31 cellular contexts compared by ENCODE assay signal in the genomic region with DNA sequence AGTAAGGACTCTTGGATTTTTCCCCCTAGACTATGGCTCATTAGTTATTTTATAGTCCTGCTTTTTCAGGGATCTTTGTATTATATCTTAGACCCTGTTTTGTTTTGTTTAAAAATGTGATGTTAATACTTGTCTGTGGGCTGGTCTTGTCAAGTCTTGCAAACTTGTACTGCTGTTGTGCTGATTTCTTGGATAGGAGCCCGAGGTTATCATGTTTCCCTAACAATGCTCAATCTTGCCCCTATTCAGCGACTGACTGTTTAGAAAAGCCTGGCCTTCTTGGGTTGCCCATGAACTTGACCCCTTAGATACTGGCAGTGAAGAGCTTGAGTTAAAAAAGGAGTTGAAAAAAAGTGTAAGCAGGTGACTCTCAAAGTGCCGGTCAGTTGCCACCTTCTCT.
DNase-seq lines count a peak whose midpoint lies in the region; ATAC-seq and TF ChIP-seq lines count a peak whose summit lies in the region.
"Had no signal": no experiment of that assay in that cellular context is flagged by ENCODE, and none has a peak within 500 bp of the region (broad histone marks: within the 10 kb centered on the region; RNA-seq: fewer than 3 reads in every experiment).

No MANE protein-coding gene starts in this region.

- 21 to 23% methylated on average over 3 of the region's 3 CpGs for WGBS in body of pancreas, 2 donors
- 37% methylated on average over 3 of the region's 3 CpGs for WGBS in prostate gland

- peaks cover 46% of the 10 kb centered on the region for H3K4me1 ChIP-seq in body of pancreas
- H3K4me1 ChIP-seq in prostate gland (replicated peaks) = no peaks in the 10 kb centered on the region
- H3K4me1 ChIP-seq: colonic mucosa, Peyer's patch, SJSA1, spleen, upper lobe of right lung had no signal

- no peaks in the 10 kb centered on the region for H3K9me3 ChIP-seq in body of pancreas
- H3K9me3 ChIP-seq in prostate gland = no peaks in the 10 kb centered on the region
- H3K9me3 ChIP-seq: colonic mucosa, Peyer's patch, SJSA1, upper lobe of right lung had no signal

- DNase-seq in HPDE6-E6E7 (ENCODE audit: extremely low spot score) (peak; percentile 9), body of pancreas (no peak), fibroblast of the aortic adventitia (ENCODE audit: low read depth) (peak; percentile 25), prostate gland (ENCODE audit: low spot score) (peak; percentile 57), cardiac septum (ENCODE audit: low spot score) (no peak), HuH-7.5 (ENCODE audit: low spot score) (no peak), NCI-H1436 (lab: John Stamatoyannopoulos, UW) (no peak)
- DNase-seq: activated CD4-positive, alpha-beta memory T cell treated with anti-CD3 and anti-CD28 coated beads, Interleukin-2, amount 10 ng/mL, durations not matched to agents 7 days and 5 days; activated CD8-positive, alpha-beta memory T cell treated with anti-CD3 and anti-CD28 coated beads, Interleukin-2, amount 50 U/mL, for 48 hours; activated naive CD4-positive, alpha-beta T cell treated with anti-CD3 and anti-CD28 coated beads, Interleukin-2, amount 10 ng/mL, durations not matched to agents 7 days and 5 days; colonic mucosa; DMS53; effector CD8-positive, alpha-beta T cell; erythroblast; GDM1; islet precursor cell; midbrain; naive thymus-derived CD8-positive, alpha-beta T cell; NCI-H187; NCI-H226; NCI-H69; occipital lobe; Peyer's patch; spleen; upper lobe of right lung had no signal

- no peaks in the 10 kb centered on the region for H3K27me3 ChIP-seq in body of pancreas
- no peaks in the 10 kb centered on the region for H3K27me3 ChIP-seq in prostate gland (replicated peaks; ENCODE audit: insufficient read depth)
- H3K27me3 ChIP-seq: colonic mucosa, Peyer's patch, right atrium auricular region, SJSA1, spleen, upper lobe of right lung had no signal

- no peak for TF ChIP-seq CTCF in body of pancreas (IDR thresholded peaks at IDR 0.05)
- no peak for TF ChIP-seq CTCF in fibroblast of the aortic adventitia (IDR thresholded peaks at IDR 0.05; ENCODE audit: insufficient read depth, low read length)
- TF ChIP-seq CTCF in prostate gland (IDR thresholded peaks at IDR 0.05) = no peak

- H3K36me3 ChIP-seq in body of pancreas (replicated peaks in 1 of 2; ENCODE audit: insufficient read depth in 1 of 2, low read depth in 2 of 2) (no peaks in the 10 kb centered on the region), prostate gland (no peaks in the 10 kb centered on the region)
- H3K36me3 ChIP-seq: colonic mucosa, Peyer's patch, right atrium auricular region, SJSA1, spleen, upper lobe of right lung had no signal

- intact Hi-C loops in body of pancreas (cut with DNase I) = no loop called here
- intact Hi-C loops in prostate gland (cut with DNase I) = no loop called here
- intact Hi-C loops in cardiac septum (cut with DNase I) = no loop called here

- ATAC-seq in body of pancreas (peak; percentile 33), HG02763 (IDR thresholded peaks at IDR 0.05; ENCODE audit: unreplicated experiment) (no peak)
- ATAC-seq: activated CD4-positive, CD25-positive, alpha-beta regulatory T cell treated with anti-CD3 and anti-CD28 coated beads, Interleukin-2, amount 50 U/mL, for 24 hours; HepG2; naive thymus-derived CD8-positive, alpha-beta T cell; upper lobe of right lung had no signal

- H3K4me3 ChIP-seq in body of pancreas = no peak overlapping the region
- H3K4me3 ChIP-seq in fibroblast of the aortic adventitia (ENCODE audit: low read depth, low read length) = no peak overlapping the region
- no peak overlapping the region for H3K4me3 ChIP-seq in prostate gland
- H3K4me3 ChIP-seq: colonic mucosa, Peyer's patch, right atrium auricular region, SJSA1, spleen, upper lobe of right lung had no signal

- TF ChIP-seq POLR2A in body of pancreas (IDR thresholded peaks at IDR 0.05) (no peak), prostate gland (IDR thresholded peaks at IDR 0.05) (no peak)

- peak overlapping the region; percentile 8 to 67 (median 39) for H3K27ac ChIP-seq in body of pancreas
- H3K27ac ChIP-seq in prostate gland = peak overlapping the region; percentile 49 to 51
- H3K27ac ChIP-seq: colonic mucosa, HL-60, Peyer's patch, right atrium auricular region, SJSA1, spleen, upper lobe of right lung had no signal

Comparison
In these comparisons a context has a peak if more than half of its experiments do, and no peak if none do; other contexts are left out.
1. DNase-seq: peak in HPDE6-E6E7 (single experiment), fibroblast of the aortic adventitia (single experiment) and prostate gland (single experiment); none in body of pancreas (0 of 4), cardiac septum (single experiment), HuH-7.5 (single experiment) and NCI-H1436 (single experiment).